In the genomic region with DNA sequence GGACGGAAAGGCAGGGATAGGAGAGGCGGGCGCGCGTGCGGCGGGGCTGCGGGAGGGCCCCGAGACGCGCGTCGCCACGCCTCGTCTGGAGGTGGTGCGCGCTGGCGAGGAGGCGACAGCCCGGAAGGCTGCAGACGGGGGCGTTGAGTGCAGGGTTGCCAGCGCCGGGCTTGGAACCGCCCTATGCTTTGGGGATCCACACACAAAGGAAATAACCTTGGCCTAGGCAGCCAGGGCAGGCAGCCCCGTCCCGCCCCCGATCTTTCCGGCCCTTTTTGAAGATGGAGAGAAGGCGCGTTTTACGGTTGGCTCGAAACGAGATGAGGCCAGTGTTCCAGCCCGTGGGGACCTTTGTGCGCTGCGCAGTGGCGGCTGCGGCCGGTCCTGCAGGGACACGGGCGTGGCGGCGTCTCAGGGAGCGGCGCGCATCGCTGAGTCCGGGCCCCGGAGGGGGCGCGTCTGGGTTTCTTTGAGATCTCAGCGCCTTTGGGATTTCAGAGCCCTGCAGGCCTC, we compare ENCODE assay signal across 8 cellular contexts. TPM values are rescaled to one million over a fixed set of nuclear protein-coding genes. Genes with fewer than 3 reads are reported as not detected.
DNase-seq lines count a peak whose midpoint lies in the region; ATAC-seq lines count a peak whose summit lies in the region.

No MANE protein-coding gene starts in this region.

- H3K27me3 Mint-ChIP-seq in stimulated activated naive B cell treated with anti-CD40 and anti-IgM and Interleukin-4, amounts not matched to agents 10 μg/mL and 1 μg/mL and 100 μg/mL, for 72 hours = peaks cover 20 to 42% of the 10 kb centered on the region in 2 donors

- peak overlapping the region; percentile 87 for H3K27ac Mint-ChIP-seq in stimulated activated naive B cell treated with anti-CD40 and anti-IgM and Interleukin-4, amounts not matched to agents 10 μg/mL and 1 μg/mL and 100 μg/mL, for 72 hours

- 0% methylated on average over 50 to 53 of the region's 53 CpGs for WGBS in esophagus, 2 donors

- peaks cover 29 to 58% of the 10 kb centered on the region in 2 donors for H3K4me1 Mint-ChIP-seq in stimulated activated naive B cell treated with anti-CD40 and anti-IgM and Interleukin-4, amounts not matched to agents 10 μg/mL and 1 μg/mL and 100 μg/mL, for 72 hours

- H3K27me3 ChIP-seq in ACC112 (ENCODE audit: insufficient read depth, low read length) = peaks cover 34% of the 10 kb centered on the region
- H3K27me3 ChIP-seq in esophagus (ENCODE audit: control insufficient read depth in 1 of 2, insufficient read depth in 2 of 2, low read length in 2 of 2) = no peaks in the 10 kb centered on the region

- ATAC-seq in GM18858 (IDR thresholded peaks at IDR 0.05; ENCODE audit: unreplicated experiment) (peak; percentile 45), HG03097 (IDR thresholded peaks at IDR 0.05; ENCODE audit: low FRiP score, unreplicated experiment) (peak; percentile 57)
- ATAC-seq in stimulated activated naive B cell treated with anti-CD40 and anti-IgM and Interleukin-4, amounts not matched to agents 10 μg/mL and 1 μg/mL and 100 μg/mL, for 72 hours (replicated peaks) = peak; percentile 78 to 84

- peak overlapping the region; percentile 64 for H2AFZ ChIP-seq in ACC112 (ENCODE audit: low read length, unreplicated experiment)

- H3K9me3 Mint-ChIP-seq in stimulated activated naive B cell treated with anti-CD40 and anti-IgM and Interleukin-4, amounts not matched to agents 10 μg/mL and 1 μg/mL and 100 μg/mL, for 72 hours = no peaks in the 10 kb centered on the region

- no peaks in the 10 kb centered on the region for H3K9me3 ChIP-seq in esophagus (ENCODE audit: control insufficient read depth in 2 of 2, insufficient read depth in 1 of 2, low read depth in 1 of 2, low read length in 1 of 2)

- H3K27ac ChIP-seq in ACC112 (ENCODE audit: low read depth, low read length) (no peak overlapping the region), esophagus (ENCODE audit: low read depth in 2 of 2, low read length in 1 of 2) (no peak overlapping the region)

- H3K4me1 ChIP-seq in ACC112 (ENCODE audit: control insufficient read depth, insufficient read depth, low read length, unreplicated experiment) (peaks cover 10% of the 10 kb centered on the region), esophagus (ENCODE audit: control insufficient read depth in 2 of 2, insufficient read depth in 2 of 2, low read length in 1 of 2) (peaks cover 6% of the 10 kb centered on the region in 2 donors)

- no peaks in the 10 kb centered on the region for H3K79me2 ChIP-seq in ACC112 (ENCODE audit: control insufficient read depth, insufficient read depth, low read length, unreplicated experiment)

- peak overlapping the region; percentile 89 to 95 for H3K4me3 Mint-ChIP-seq in stimulated activated naive B cell treated with anti-CD40 and anti-IgM and Interleukin-4, amounts not matched to agents 10 μg/mL and 1 μg/mL and 100 μg/mL, for 72 hours

- H3K36me3 ChIP-seq in ACC112 (ENCODE audit: insufficient read depth, low read length) (no peaks in the 10 kb centered on the region), esophagus (ENCODE audit: control insufficient read depth in 2 of 2, insufficient read depth in 2 of 2, low read length in 1 of 2) (no peaks in the 10 kb centered on the region)

- DNase-seq in NCI-H774 (lab: John Stamatoyannopoulos, UW) (peak; percentile 32), activated T-cell treated with anti-CD3 and anti-CD28 coated beads for 4 hours (peak; percentile 53), myocyte (ENCODE audit: low read depth) (peak; percentile 32)
- peak; percentile 68 for DNase-seq in stimulated activated naive B cell treated with anti-CD40 and anti-IgM and Interleukin-4, amounts not matched to agents 10 μg/mL and 1 μg/mL and 100 μg/mL, for 72 hours

- H3K4me3 ChIP-seq in ACC112 (ENCODE audit: low read depth, low read length) (peak overlapping the region; percentile 83), esophagus (ENCODE audit: low read depth in 1 of 2, low read length in 2 of 2) (peak overlapping the region; percentile 50 to 56)

- H3K36me3 Mint-ChIP-seq in stimulated activated naive B cell treated with anti-CD40 and anti-IgM and Interleukin-4, amounts not matched to agents 10 μg/mL and 1 μg/mL and 100 μg/mL, for 72 hours = peaks cover 0 to 1% of the 10 kb centered on the region in 2 donors

RNA-seq across cellular contexts. Expression of gene TRIM2, which starts 50.8 kb away (rescaled TPM):
- 1 to 10 TPM; 4.0 to 8.8 TPM for polyA plus RNA-seq in esophagus
- 8.0 and 8.3 TPM in 2 replicates for total RNA-seq in myocyte
- polyA plus RNA-seq in myocyte (2012) = 2.8 TPM
